Comparison of ENCODE assay signal across 1 cellular context in genomic region chr1:54212872-54213271, GRCh38.
A peak's percentile ranks its signal among the peaks of the same experiment; 100 is the strongest.
TF ChIP-seq lines count a peak whose summit lies in the region.

No MANE protein-coding gene starts in this region.

TF ChIP-seq in K562, 482 proteins besides CTCF, POLR2A, EP300 and RAD21 (continued from another document and continues in another):
- TF ChIP-seq RHOXF2B (CRISPR knock-in tag; conservative IDR thresholded peaks at IDR 0.05) (no peak), SMARCC2 (IDR thresholded peaks at IDR 0.05; ENCODE audit: low read depth) (peak; percentile 25; the same call in 1 of the 2 replicates), MED1 (CRISPR knock-in tag; IDR thresholded peaks at IDR 0.05; ENCODE audit: borderline replicate concordance) (no peak), SLC30A9 (CRISPR knock-in tag; IDR thresholded peaks at IDR 0.05) (no peak), GTF2F1 (IDR thresholded peaks at IDR 0.05; ENCODE audit: low read depth, low read length) (no peak), TAL1 (IDR thresholded peaks at IDR 0.05) (peak; percentile 65), C11orf30 (IDR thresholded peaks at IDR 0.05; ENCODE audit: low read depth) (no peak), POLR2H (tag; IDR thresholded peaks at IDR 0.05; ENCODE audit: low read depth) (no peak), SAFB2 (IDR thresholded peaks at IDR 0.05; ENCODE audit: borderline replicate concordance, low read depth, low read length, severe bottlenecking) (no peak), NR2C2 (CRISPR knock-in tag; IDR thresholded peaks at IDR 0.05) (no peak), NR2C2 (tag; IDR thresholded peaks at IDR 0.05) (no peak), WHSC1 (IDR thresholded peaks at IDR 0.05; ENCODE audit: low read length) (peak; percentile 64), CBX2 (IDR thresholded peaks at IDR 0.05; ENCODE audit: insufficient read depth, low read length, poor library complexity, severe bottlenecking) (no peak), FOSL1 (tag; conservative IDR thresholded peaks at IDR 0.05) (no peak), POLR2AphosphoS5 (IDR thresholded peaks at IDR 0.05; ENCODE audit: control insufficient read depth, insufficient read depth, low read depth, low read length) (no peak), CBFB (CRISPR knock-in tag; IDR thresholded peaks at IDR 0.05) (no peak), SUPT5H (IDR thresholded peaks at IDR 0.05) (no peak), POLR2B (IDR thresholded peaks at IDR 0.05; ENCODE audit: low read depth, partially characterized antibody) (no peak), ZNF695 (CRISPR knock-in tag; IDR thresholded peaks at IDR 0.05) (no peak), FOS (IDR thresholded peaks at IDR 0.05; ENCODE audit: extremely low read depth, insufficient read length) (no peak), SMARCA4 (IDR thresholded peaks at IDR 0.05) (peak; percentile 83), ZNF511 (CRISPR knock-in tag; IDR thresholded peaks at IDR 0.05) (no peak), ZBTB7A (IDR thresholded peaks at IDR 0.05; ENCODE audit: borderline replicate concordance, control insufficient read depth, low read depth, low read length) (no peak), ATF4 (CRISPR knock-in tag; IDR thresholded peaks at IDR 0.05) (no peak), NR4A1 (CRISPR knock-in tag; IDR thresholded peaks at IDR 0.05) (no peak), NR4A1 (tag; IDR thresholded peaks at IDR 0.05) (peak; percentile 86), ZFP30 (CRISPR knock-in tag; IDR thresholded peaks at IDR 0.05; ENCODE audit: borderline replicate concordance) (no peak), JUND (IDR thresholded peaks at IDR 0.05; ENCODE audit: borderline replicate concordance, low read depth, low read length) (peak; percentile 42; the same call in 1 of the 2 replicates), JUND (tag; IDR thresholded peaks at IDR 0.05; ENCODE audit: borderline replicate concordance, low read depth, low read length) (peak; percentile 17; the same call in 1 of the 3 replicates), NR2F6 (CRISPR knock-in tag; IDR thresholded peaks at IDR 0.05) (no peak), NFIC (IDR thresholded peaks at IDR 0.05) (peak; percentile 43; the same call in 1 of the 2 replicates), RCOR1 (IDR thresholded peaks at IDR 0.05; ENCODE audit: borderline replicate concordance in 1 of 2, low read depth in 2 of 2, low read length in 2 of 2) (peak in 1 of 2 experiments; percentile 73; a peak in 1 of 4 replicates), ZNF212 (CRISPR knock-in tag; IDR thresholded peaks at IDR 0.05) (no peak), TCF15 (CRISPR knock-in tag; IDR thresholded peaks at IDR 0.05) (no peak), CAMTA2 (CRISPR knock-in tag; conservative IDR thresholded peaks at IDR 0.05) (no peak), KAT8 (IDR thresholded peaks at IDR 0.05; ENCODE audit: low read depth) (no peak), MYBL2 (IDR thresholded peaks at IDR 0.05; ENCODE audit: low read depth) (no peak), MYBL2 (CRISPR knock-in tag; IDR thresholded peaks at IDR 0.05; ENCODE audit: borderline replicate concordance) (no peak), MAX (CRISPR knock-in tag; IDR thresholded peaks at IDR 0.05) (no peak), ZBTB12 (CRISPR knock-in tag; IDR thresholded peaks at IDR 0.05) (no peak), KLF6 (CRISPR knock-in tag; IDR thresholded peaks at IDR 0.05; ENCODE audit: borderline replicate concordance) (no peak), HDAC1 (IDR thresholded peaks at IDR 0.05) (peak in 1 of 2 experiments; percentile 76; a peak in 2 of 4 replicates), ZNF740 (CRISPR knock-in tag; IDR thresholded peaks at IDR 0.05) (no peak), ZNF740 (tag; IDR thresholded peaks at IDR 0.05) (no peak), ZNF655 (CRISPR knock-in tag; IDR thresholded peaks at IDR 0.05) (no peak), NFIX (CRISPR knock-in tag; IDR thresholded peaks at IDR 0.05; ENCODE audit: low read depth) (no peak), CSDE1 (IDR thresholded peaks at IDR 0.05) (no peak), EP400 (IDR thresholded peaks at IDR 0.05) (no peak), RNF2 (IDR thresholded peaks at IDR 0.05) (no peak), CTCFL (IDR thresholded peaks at IDR 0.05; ENCODE audit: borderline replicate concordance, insufficient read depth, low read depth, low read length, poor library complexity, severe bottlenecking) (no peak), HMG20B (CRISPR knock-in tag; IDR thresholded peaks at IDR 0.05) (no peak), HNRNPLL (IDR thresholded peaks at IDR 0.05; ENCODE audit: low read depth, low read length, poor library complexity, severe bottlenecking) (no peak), ZBTB43 (CRISPR knock-in tag; IDR thresholded peaks at IDR 0.05) (no peak), ZNF778 (CRISPR knock-in tag; IDR thresholded peaks at IDR 0.05) (no peak), ZBTB2 (IDR thresholded peaks at IDR 0.05) (0 out of 2 replicates have a peak, but pooled peaks have one; percentile 19), ZNF449 (CRISPR knock-in tag; IDR thresholded peaks at IDR 0.05) (no peak), NFXL1 (CRISPR knock-in tag; IDR thresholded peaks at IDR 0.05) (no peak), RBM17 (IDR thresholded peaks at IDR 0.05; ENCODE audit: borderline replicate concordance, low read depth, low read length) (no peak), ZBED1 (IDR thresholded peaks at IDR 0.05) (no peak), ZC3H11A (IDR thresholded peaks at IDR 0.05; ENCODE audit: low read depth, low read length) (no peak), SAP30 (IDR thresholded peaks at IDR 0.05; ENCODE audit: borderline replicate concordance, insufficient read depth, low read depth, low read length, poor library complexity, severe bottlenecking) (no peak), CCAR2 (IDR thresholded peaks at IDR 0.05; ENCODE audit: low read depth, low read length) (no peak), RBBP5 (IDR thresholded peaks at IDR 0.05; ENCODE audit: borderline replicate concordance, insufficient read depth, low read length, poor library complexity, severe bottlenecking) (no peak), HNRNPUL1 (IDR thresholded peaks at IDR 0.05; ENCODE audit: low read length) (no peak), ZNF764 (CRISPR knock-in tag; IDR thresholded peaks at IDR 0.05; ENCODE audit: low read depth) (no peak), E2F4 (CRISPR knock-in tag; IDR thresholded peaks at IDR 0.05; ENCODE audit: low read depth) (no peak), PHF21A (IDR thresholded peaks at IDR 0.05; ENCODE audit: borderline replicate concordance, low read depth) (no peak)
